Comparison of ENCODE assay signal across 10 cellular contexts in genomic region chr10:103154464-103155299, GRCh38. TPM values are rescaled to one million over a fixed set of nuclear protein-coding genes. Genes with fewer than 3 reads are reported as not detected.
DNase-seq lines count a peak whose midpoint lies in the region; ATAC-seq and TF ChIP-seq lines count a peak whose summit lies in the region.
"Had no signal": no experiment of that assay in that cellular context is flagged by ENCODE, and none has a peak within 500 bp of the region (broad histone marks: within the 10 kb centered on the region; RNA-seq: fewer than 3 reads in every experiment).

No MANE protein-coding gene starts in this region.

- H3K4me1 ChIP-seq in GM23338 (ENCODE audit: insufficient read depth) (peaks cover 28% of the 10 kb centered on the region), left ventricle myocardium inferior (peaks cover 66% of the 10 kb centered on the region), sigmoid colon (peaks cover 0 to 31% (median 25%) of the 10 kb centered on the region in 4 donors)
- H3K4me1 ChIP-seq in CD8-positive, alpha-beta memory T cell (ENCODE audit: insufficient read depth, low read length), result no peaks in the 10 kb centered on the region

- in situ Hi-C loops in astrocyte of the cerebellum (cut with HindIII; ENCODE audit: low sequenced_read_pairs), result no loop called here

- TF ChIP-seq EP300 in sigmoid colon (IDR thresholded peaks at IDR 0.05), result no peak

- H3K4me3 ChIP-seq in GM23338 (no peak overlapping the region), astrocyte of the cerebellum (ENCODE audit: low read depth, low read length) (no peak overlapping the region), left ventricle myocardium inferior (peak overlapping the region; percentile 51), sigmoid colon (no peak overlapping the region)
- no peak overlapping the region for H3K4me3 ChIP-seq in CD8-positive, alpha-beta memory T cell (ENCODE audit: low read length)

- no peaks in the 10 kb centered on the region for H3F3A ChIP-seq in GM23338 (replicated peaks; ENCODE audit: low read depth)

- no peak for ATAC-seq in GM23338
- no peak for ATAC-seq in HG03175 (IDR thresholded peaks at IDR 0.05; ENCODE audit: unreplicated experiment)
- ATAC-seq in HG03139 (IDR thresholded peaks at IDR 0.05; ENCODE audit: unreplicated experiment), result no peak
- ATAC-seq: T-cell had no signal

- peak overlapping the region; percentile 86 for H3K27ac ChIP-seq in GM23338 (ENCODE audit: low read depth)
- H3K27ac ChIP-seq in left ventricle myocardium inferior (replicated peaks), result peak overlapping the region; percentile 87
- peak overlapping the region; percentile 15 to 66 (median 58) for H3K27ac ChIP-seq in sigmoid colon
- no peak overlapping the region for H3K27ac ChIP-seq in CD8-positive, alpha-beta memory T cell (ENCODE audit: low read depth, low read length)

- CTCF ChIA-PET in CD8-positive, alpha-beta memory T cell (lab: Charles Lee), result no interaction called here

- H2AFZ ChIP-seq in GM23338, result no peak overlapping the region

- no peaks in the 10 kb centered on the region for H3K27me3 ChIP-seq in GM23338 (ENCODE audit: insufficient read depth)
- H3K27me3 ChIP-seq in left ventricle myocardium inferior (ENCODE audit: low read depth), result no peaks in the 10 kb centered on the region
- no peaks in the 10 kb centered on the region for H3K27me3 ChIP-seq in sigmoid colon
- H3K27me3 ChIP-seq in CD8-positive, alpha-beta memory T cell (ENCODE audit: insufficient read depth, low read length, poor library complexity, severe bottlenecking), result no peaks in the 10 kb centered on the region

- no peaks in the 10 kb centered on the region for H3K36me3 ChIP-seq in GM23338 (ENCODE audit: insufficient read depth)
- peaks cover 12% of the 10 kb centered on the region for H3K36me3 ChIP-seq in left ventricle myocardium inferior
- peaks cover 0 to 11% (median 0%) of the 10 kb centered on the region in 4 donors for H3K36me3 ChIP-seq in sigmoid colon
- H3K36me3 ChIP-seq in CD8-positive, alpha-beta memory T cell (ENCODE audit: insufficient read depth, low read length), result no peaks in the 10 kb centered on the region

- H3K27ac Mint-ChIP-seq in GM23338, result peak overlapping the region; percentile 34; the same call in 1 of the 2 replicates
- peak overlapping the region in 1 of 8 donors; percentile 3 for H3K27ac Mint-ChIP-seq in CD8-positive, alpha-beta memory T cell
- H3K27ac Mint-ChIP-seq: T-cell had no signal

- H3K9me3 ChIP-seq in left ventricle myocardium inferior (replicated peaks) (no peaks in the 10 kb centered on the region), sigmoid colon (no peaks in the 10 kb centered on the region)
- no peaks in the 10 kb centered on the region for H3K9me3 ChIP-seq in CD8-positive, alpha-beta memory T cell (ENCODE audit: low read length)

- POLR2A ChIA-PET in CD8-positive, alpha-beta memory T cell (lab: Charles Lee), result no interaction called here

- peaks cover 26% of the 10 kb centered on the region for H3K4me1 Mint-ChIP-seq in GM23338
- H3K4me1 Mint-ChIP-seq in CD8-positive, alpha-beta memory T cell, result peaks cover 10 to 26% (median 19%) of the 10 kb centered on the region in 3 donors

- no peaks in the 10 kb centered on the region for H3K9me3 Mint-ChIP-seq in GM23338
- H3K9me3 Mint-ChIP-seq in CD8-positive, alpha-beta memory T cell, result no peaks in the 10 kb centered on the region
- H3K9me3 Mint-ChIP-seq: T-cell had no signal

- H3K79me2 ChIP-seq in GM23338 (replicated peaks; ENCODE audit: insufficient read depth), result peaks cover 44% of the 10 kb centered on the region

- H3K36me3 Mint-ChIP-seq in GM23338 (ENCODE audit: low read depth), result peaks cover 2% of the 10 kb centered on the region; the same call in 1 of the 3 replicates
- peaks cover 0 to 58% (median 11%) of the 10 kb centered on the region in 3 donors for H3K36me3 Mint-ChIP-seq in CD8-positive, alpha-beta memory T cell

- H3K4me3 Mint-ChIP-seq in GM23338, result no peak overlapping the region; the same call in 2 of the 3 replicates
- no peak overlapping the region for H3K4me3 Mint-ChIP-seq in CD8-positive, alpha-beta memory T cell
- H3K4me3 Mint-ChIP-seq: T-cell had no signal

- no peaks in the 10 kb centered on the region; the same call in 1 of the 2 replicates for H4K20me1 ChIP-seq in GM23338 (replicated peaks; ENCODE audit: insufficient read depth)

- no peak for DNase-seq in GM23338 (ENCODE audit: low spot score)
- peak; percentile 34 for DNase-seq in astrocyte of the cerebellum (ENCODE audit: low read depth)
- DNase-seq in left ventricle myocardium inferior, result no peak
- no peak for DNase-seq in sigmoid colon
- DNase-seq in CD8-positive, alpha-beta memory T cell, result no peak
- DNase-seq in iPS-NIHi11 (ENCODE audit: low spot score), result no peak
- DNase-seq: stimulated activated CD4-positive, alpha-beta T cell treated with anti-CD3 and anti-CD28 coated beads, Interleukin-1b, Interleukin-23, amount 100 ng/mL, for 48 hours; T-cell had no signal

- intact Hi-C loops in left ventricle myocardium inferior (cut with micrococcal nuclease), result no loop called here
- intact Hi-C loops in sigmoid colon (cut with DNase I), result no loop called here

- no peak for TF ChIP-seq CTCF in GM23338 (conservative IDR thresholded peaks at IDR 0.05; ENCODE audit: low read depth in 2 of 2)
- no peak for TF ChIP-seq CTCF in astrocyte of the cerebellum (IDR thresholded peaks at IDR 0.05; ENCODE audit: low read depth, low read length, missing control alignments)
- TF ChIP-seq CTCF in left ventricle myocardium inferior (IDR thresholded peaks at IDR 0.05; ENCODE audit: borderline replicate concordance), result no peak
- TF ChIP-seq CTCF in sigmoid colon (IDR thresholded peaks at IDR 0.05), result no peak

- no peaks in the 10 kb centered on the region for H3K9me2 ChIP-seq in GM23338 (ENCODE audit: insufficient read depth)

- no peak for TF ChIP-seq POLR2A in sigmoid colon (IDR thresholded peaks at IDR 0.05)

- 74 to 79% methylated on average over 3 of the region's 3 CpGs for WGBS in sigmoid colon, 2 donors

- H3K4me2 ChIP-seq in GM23338, result 0 out of 2 replicates have a peak overlapping the region, but pooled peaks have one; percentile 24

- peaks cover 4% of the 10 kb centered on the region for H3K27me3 Mint-ChIP-seq in GM23338 (ENCODE audit: insufficient read depth, low read depth, poor library complexity)
- H3K27me3 Mint-ChIP-seq in CD8-positive, alpha-beta memory T cell, result peaks cover 0 to 1% of the 10 kb centered on the region in 2 donors
- H3K27me3 Mint-ChIP-seq: T-cell had no signal

TF ChIP-seq in GM23338, 12 proteins besides CTCF, POLR2A, EP300 and RAD21 (continues in another document):
- TF ChIP-seq ZNF114 (CRISPR knock-in tag; IDR thresholded peaks at IDR 0.05) (no peak), STAT1 (IDR thresholded peaks at IDR 0.05; ENCODE audit: unreplicated experiment) (no peak), ZNF331 (CRISPR knock-in tag; IDR thresholded peaks at IDR 0.05; ENCODE audit: low read depth) (no peak)

RNA-seq across cellular contexts. Expression of gene NT5C2, which starts 38.4 kb away (rescaled TPM):
- 85.4 and 107 TPM in 2 replicates for total RNA-seq in GM23338 (2014; rRNA removed; shearing (Covaris generic))
- polyA plus RNA-seq in GM23338 (2016; fragmentation: Nextera tagmentation; extraction: Ambion mirVana) (27.1 and 33.9 TPM in 2 replicates), sigmoid colon (10 to 100 TPM; 49.2 to 61.5 (median 53.1) TPM)
- total RNA-seq in left ventricle myocardium inferior (55.0 TPM), sigmoid colon (10 to 100 TPM; 37.7 to 51.4 (median 46.9) TPM)
- total RNA-seq in CD8-positive, alpha-beta memory T cell, result 10 to 100 TPM; 45.9 to 49.7 TPM
- polyA plus RNA-seq in CD8-positive, alpha-beta memory T cell, result 59.8 TPM
